10 cellular contexts compared by ENCODE assay signal in genomic region chr19:13633109-13633508, GRCh38.
DNase-seq lines count a peak whose midpoint lies in the region; ATAC-seq and TF ChIP-seq lines count a peak whose summit lies in the region.
"Had no signal": no experiment of that assay in that cellular context is flagged by ENCODE, and none has a peak within 500 bp of the region (broad histone marks: within the 10 kb centered on the region; RNA-seq: fewer than 3 reads in every experiment).

No MANE protein-coding gene starts in this region.

- H3K27me3 ChIP-seq in HUES48 (ENCODE audit: control insufficient read depth, insufficient read depth, low read length) (no peaks in the 10 kb centered on the region), ectodermal cell (ENCODE audit: control insufficient read depth, insufficient read depth, low read length, poor library complexity, severe bottlenecking) (no peaks in the 10 kb centered on the region)

- H3K4me1 ChIP-seq in HUES48 (ENCODE audit: control insufficient read depth, insufficient read depth, low read length) (peaks cover 10% of the 10 kb centered on the region), ectodermal cell (ENCODE audit: control insufficient read depth, insufficient read depth, low read length) (peaks cover 14% of the 10 kb centered on the region)

- 39 to 42% methylated on average over 6 of the region's 6 CpGs for WGBS in ectodermal cell, 2 experiments

- H3K4me3 ChIP-seq in HUES48 (ENCODE audit: low read depth, low read length) (no peak overlapping the region), ectodermal cell (ENCODE audit: insufficient read depth, low read depth, low read length) (no peak overlapping the region), retinal pigment epithelial cell (ENCODE audit: low read length) (no peak overlapping the region)
- H3K4me3 ChIP-seq: GM12878 had no signal

- no peak for ATAC-seq in omental fat pad (ENCODE audit: low FRiP score)
- ATAC-seq in GM21367 (IDR thresholded peaks at IDR 0.05; ENCODE audit: unreplicated experiment): no peak
- ATAC-seq: GM12878 had no signal

- peak overlapping the region; percentile 12 for H3K27ac ChIP-seq in HUES48 (ENCODE audit: low read depth, low read length)
- peak overlapping the region; percentile 76 for H3K27ac ChIP-seq in ectodermal cell (ENCODE audit: insufficient read depth, low read depth, low read length, poor library complexity, severe bottlenecking)

- no peak overlapping the region for H3K9ac ChIP-seq in HUES48 (ENCODE audit: low read depth, low read length)

- H3K36me3 ChIP-seq in HUES48 (ENCODE audit: control insufficient read depth, insufficient read depth, low read length): no peaks in the 10 kb centered on the region
- no peaks in the 10 kb centered on the region for H3K36me3 ChIP-seq in ectodermal cell (ENCODE audit: control insufficient read depth, insufficient read depth, low read length)

- 0 out of 2 replicates have a peak, but pooled peaks cover 4% of the 10 kb centered on the region for H3K9me3 ChIP-seq in HUES48 (ENCODE audit: control insufficient read depth, insufficient read depth, low read length)
- no peaks in the 10 kb centered on the region for H3K9me3 ChIP-seq in ectodermal cell (ENCODE audit: control insufficient read depth, low read length)

- no peak for TF ChIP-seq CTCF in retinal pigment epithelial cell (conservative IDR thresholded peaks at IDR 0.05; ENCODE audit: low read depth, low read length)
- TF ChIP-seq CTCF in omental fat pad (IDR thresholded peaks at IDR 0.05): no peak

- DNase-seq in NCI-H524 (lab: John Stamatoyannopoulos, UW) (peak; percentile 99 to 100), retinal pigment epithelial cell (ENCODE audit: low read depth) (peak; percentile 54), NK-92 (lab: John Stamatoyannopoulos, UW; ENCODE audit: unreplicated experiment) (no peak), omental fat pad (ENCODE audit: low spot score) (no peak)
- no peak for DNase-seq in activated CD4-positive, alpha-beta T cell treated with anti-CD3 and anti-CD28 coated beads, Interleukin-2, amount 50 U/mL, for 1 hour
- DNase-seq: posterior cingulate gyrus had no signal

Comparison
In these comparisons a context has a peak if more than half of its experiments do, and no peak if none do; other contexts are left out.
1. DNase-seq: peak in NCI-H524 (2 of 2) and retinal pigment epithelial cell (single experiment); none in activated CD4-positive, alpha-beta T cell treated with anti-CD3 and anti-CD28 coated beads, Interleukin-2, amount 50 U/mL, for 1 hour (single experiment), NK-92 (single experiment) and omental fat pad (single experiment).